Comparison of ENCODE assay signal across 1 cellular context in the genomic region with DNA sequence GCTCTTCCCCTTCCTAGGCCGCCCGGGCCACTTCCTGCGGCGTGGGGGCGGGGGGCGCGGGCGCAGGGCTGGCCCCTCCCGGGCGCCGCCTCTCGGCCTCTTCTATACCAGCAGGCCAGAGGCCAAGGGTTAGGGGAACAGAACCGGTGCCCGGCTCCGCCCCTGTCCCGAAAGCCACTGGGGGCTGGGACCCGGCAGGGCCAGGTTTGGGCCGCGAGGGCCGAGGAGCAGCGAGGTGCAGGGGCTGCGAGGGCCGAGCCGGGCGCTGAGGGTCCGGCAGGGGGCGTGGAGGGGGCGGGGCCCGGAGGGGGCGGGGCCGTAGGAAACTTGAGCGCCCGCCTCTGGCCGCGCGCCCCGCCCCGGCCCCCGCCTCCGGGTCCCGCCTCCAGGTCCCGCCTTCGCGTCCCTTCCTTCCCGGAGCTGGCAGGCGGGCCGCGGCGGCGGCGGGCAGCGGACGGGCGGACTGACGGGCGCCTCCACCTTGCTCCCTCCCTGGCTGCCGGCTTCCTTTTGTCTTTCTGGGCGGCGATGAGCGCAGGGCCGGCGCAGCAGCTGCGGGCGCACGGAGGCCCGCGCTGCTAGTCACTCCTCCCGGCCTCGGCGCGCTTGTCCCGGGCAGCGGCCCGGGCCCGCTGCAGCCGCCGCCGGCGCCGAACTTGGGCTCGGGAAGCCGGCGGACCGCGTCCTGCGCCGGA.
A peak's percentile ranks its signal among the peaks of the same experiment; 100 is the strongest.
TF ChIP-seq lines count a peak whose summit lies in the region.

A gene (plus strand): TSS at position 426 of the 695 bp plus-strand sequence. CDS start 116,854 bp downstream, outside the sequence.

TF ChIP-seq in HepG2, 621 proteins besides CTCF, POLR2A, EP300 and RAD21 (continued from another document and continues in another):
- TF ChIP-seq, protein P1, sequence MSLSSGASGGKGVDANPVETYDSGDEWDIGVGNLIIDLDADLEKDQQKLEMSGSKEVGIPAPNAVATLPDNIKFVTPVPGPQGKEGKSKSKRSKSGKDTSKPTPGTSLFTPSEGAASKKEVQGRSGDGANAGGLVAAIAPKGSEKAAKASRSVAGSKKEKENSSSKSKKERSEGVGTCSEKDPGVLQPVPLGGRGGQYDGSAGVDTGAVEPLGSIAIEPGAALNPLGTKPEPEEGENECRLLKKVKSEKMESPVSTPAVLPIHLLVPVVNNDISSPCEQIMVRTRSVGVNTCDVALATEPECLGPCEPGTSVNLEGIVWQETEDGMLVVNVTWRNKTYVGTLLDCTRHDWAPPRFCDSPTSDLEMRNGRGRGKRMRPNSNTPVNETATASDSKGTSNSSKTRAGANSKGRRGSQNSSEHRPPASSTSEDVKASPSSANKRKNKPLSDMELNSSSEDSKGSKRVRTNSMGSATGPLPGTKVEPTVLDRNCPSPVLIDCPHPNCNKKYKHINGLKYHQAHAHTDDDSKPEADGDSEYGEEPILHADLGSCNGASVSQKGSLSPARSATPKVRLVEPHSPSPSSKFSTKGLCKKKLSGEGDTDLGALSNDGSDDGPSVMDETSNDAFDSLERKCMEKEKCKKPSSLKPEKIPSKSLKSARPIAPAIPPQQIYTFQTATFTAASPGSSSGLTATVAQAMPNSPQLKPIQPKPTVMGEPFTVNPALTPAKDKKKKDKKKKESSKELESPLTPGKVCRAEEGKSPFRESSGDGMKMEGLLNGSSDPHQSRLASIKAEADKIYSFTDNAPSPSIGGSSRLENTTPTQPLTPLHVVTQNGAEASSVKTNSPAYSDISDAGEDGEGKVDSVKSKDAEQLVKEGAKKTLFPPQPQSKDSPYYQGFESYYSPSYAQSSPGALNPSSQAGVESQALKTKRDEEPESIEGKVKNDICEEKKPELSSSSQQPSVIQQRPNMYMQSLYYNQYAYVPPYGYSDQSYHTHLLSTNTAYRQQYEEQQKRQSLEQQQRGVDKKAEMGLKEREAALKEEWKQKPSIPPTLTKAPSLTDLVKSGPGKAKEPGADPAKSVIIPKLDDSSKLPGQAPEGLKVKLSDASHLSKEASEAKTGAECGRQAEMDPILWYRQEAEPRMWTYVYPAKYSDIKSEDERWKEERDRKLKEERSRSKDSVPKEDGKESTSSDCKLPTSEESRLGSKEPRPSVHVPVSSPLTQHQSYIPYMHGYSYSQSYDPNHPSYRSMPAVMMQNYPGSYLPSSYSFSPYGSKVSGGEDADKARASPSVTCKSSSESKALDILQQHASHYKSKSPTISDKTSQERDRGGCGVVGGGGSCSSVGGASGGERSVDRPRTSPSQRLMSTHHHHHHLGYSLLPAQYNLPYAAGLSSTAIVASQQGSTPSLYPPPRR (CRISPR knock-in tag; IDR thresholded peaks at IDR 0.05; ENCODE audit: borderline replicate concordance) = peak; percentile 54
- TF ChIP-seq SOX5 (CRISPR knock-in tag; IDR thresholded peaks at IDR 0.05; ENCODE audit: borderline replicate concordance) = peak; percentile 59; the same call in 1 of the 2 replicates
- TF ChIP-seq ZNF12 (CRISPR knock-in tag; IDR thresholded peaks at IDR 0.05) = peak; percentile 58; the same call in 1 of the 2 replicates
- TF ChIP-seq NPAS2 (CRISPR knock-in tag; IDR thresholded peaks at IDR 0.05; ENCODE audit: borderline replicate concordance) = no peak
- no peak for TF ChIP-seq ZZZ3 (CRISPR knock-in tag; IDR thresholded peaks at IDR 0.05; ENCODE audit: borderline replicate concordance)
- TF ChIP-seq, protein P2, sequence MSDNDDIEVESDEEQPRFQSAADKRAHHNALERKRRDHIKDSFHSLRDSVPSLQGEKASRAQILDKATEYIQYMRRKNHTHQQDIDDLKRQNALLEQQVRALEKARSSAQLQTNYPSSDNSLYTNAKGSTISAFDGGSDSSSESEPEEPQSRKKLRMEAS (IDR thresholded peaks at IDR 0.05) = peak; percentile 78; the same call in 1 of the 2 replicates
- TF ChIP-seq, protein P3, sequence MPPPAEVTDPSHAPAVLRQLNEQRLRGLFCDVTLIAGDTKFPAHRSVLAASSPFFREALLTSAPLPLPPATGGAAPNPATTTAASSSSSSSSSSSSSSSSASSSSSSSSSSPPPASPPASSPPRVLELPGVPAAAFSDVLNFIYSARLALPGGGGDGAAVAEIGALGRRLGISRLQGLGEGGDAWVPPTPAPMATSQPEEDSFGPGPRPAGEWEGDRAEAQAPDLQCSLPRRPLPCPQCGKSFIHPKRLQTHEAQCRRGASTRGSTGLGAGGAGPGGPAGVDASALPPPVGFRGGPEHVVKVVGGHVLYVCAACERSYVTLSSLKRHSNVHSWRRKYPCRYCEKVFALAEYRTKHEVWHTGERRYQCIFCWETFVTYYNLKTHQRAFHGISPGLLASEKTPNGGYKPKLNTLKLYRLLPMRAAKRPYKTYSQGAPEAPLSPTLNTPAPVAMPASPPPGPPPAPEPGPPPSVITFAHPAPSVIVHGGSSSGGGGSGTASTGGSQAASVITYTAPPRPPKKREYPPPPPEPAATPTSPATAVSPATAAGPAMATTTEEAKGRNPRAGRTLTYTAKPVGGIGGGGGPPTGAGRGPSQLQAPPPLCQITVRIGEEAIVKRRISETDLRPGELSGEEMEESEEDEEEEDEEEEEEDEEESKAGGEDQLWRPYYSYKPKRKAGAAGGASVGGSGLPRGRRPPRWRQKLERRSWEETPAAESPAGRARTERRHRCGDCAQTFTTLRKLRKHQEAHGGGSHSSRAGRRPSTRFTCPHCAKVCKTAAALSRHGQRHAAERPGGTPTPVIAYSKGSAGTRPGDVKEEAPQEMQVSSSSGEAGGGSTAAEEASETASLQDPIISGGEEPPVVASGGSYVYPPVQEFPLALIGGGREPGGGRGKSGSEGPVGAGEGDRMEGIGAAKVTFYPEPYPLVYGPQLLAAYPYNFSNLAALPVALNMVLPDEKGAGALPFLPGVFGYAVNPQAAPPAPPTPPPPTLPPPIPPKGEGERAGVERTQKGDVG (CRISPR knock-in tag; IDR thresholded peaks at IDR 0.05; ENCODE audit: borderline replicate concordance) = no peak
- TF ChIP-seq, protein P4, sequence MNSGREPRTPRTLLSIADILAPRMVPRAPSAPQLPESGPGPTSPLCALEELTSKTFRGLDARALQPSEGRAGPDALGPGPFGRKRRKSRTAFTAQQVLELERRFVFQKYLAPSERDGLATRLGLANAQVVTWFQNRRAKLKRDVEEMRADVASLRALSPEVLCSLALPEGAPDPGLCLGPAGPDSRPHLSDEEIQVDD (CRISPR knock-in tag; IDR thresholded peaks at IDR 0.05; ENCODE audit: borderline replicate concordance) = no peak
- TF ChIP-seq, protein P5, sequence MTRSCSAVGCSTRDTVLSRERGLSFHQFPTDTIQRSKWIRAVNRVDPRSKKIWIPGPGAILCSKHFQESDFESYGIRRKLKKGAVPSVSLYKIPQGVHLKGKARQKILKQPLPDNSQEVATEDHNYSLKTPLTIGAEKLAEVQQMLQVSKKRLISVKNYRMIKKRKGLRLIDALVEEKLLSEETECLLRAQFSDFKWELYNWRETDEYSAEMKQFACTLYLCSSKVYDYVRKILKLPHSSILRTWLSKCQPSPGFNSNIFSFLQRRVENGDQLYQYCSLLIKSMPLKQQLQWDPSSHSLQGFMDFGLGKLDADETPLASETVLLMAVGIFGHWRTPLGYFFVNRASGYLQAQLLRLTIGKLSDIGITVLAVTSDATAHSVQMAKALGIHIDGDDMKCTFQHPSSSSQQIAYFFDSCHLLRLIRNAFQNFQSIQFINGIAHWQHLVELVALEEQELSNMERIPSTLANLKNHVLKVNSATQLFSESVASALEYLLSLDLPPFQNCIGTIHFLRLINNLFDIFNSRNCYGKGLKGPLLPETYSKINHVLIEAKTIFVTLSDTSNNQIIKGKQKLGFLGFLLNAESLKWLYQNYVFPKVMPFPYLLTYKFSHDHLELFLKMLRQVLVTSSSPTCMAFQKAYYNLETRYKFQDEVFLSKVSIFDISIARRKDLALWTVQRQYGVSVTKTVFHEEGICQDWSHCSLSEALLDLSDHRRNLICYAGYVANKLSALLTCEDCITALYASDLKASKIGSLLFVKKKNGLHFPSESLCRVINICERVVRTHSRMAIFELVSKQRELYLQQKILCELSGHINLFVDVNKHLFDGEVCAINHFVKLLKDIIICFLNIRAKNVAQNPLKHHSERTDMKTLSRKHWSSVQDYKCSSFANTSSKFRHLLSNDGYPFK (CRISPR knock-in tag; IDR thresholded peaks at IDR 0.05; ENCODE audit: borderline replicate concordance) = no peak
- 0 out of 2 replicates have a peak, but pooled peaks have one; percentile 50 for TF ChIP-seq MEIS1 (CRISPR knock-in tag; IDR thresholded peaks at IDR 0.05; ENCODE audit: borderline replicate concordance)
- TF ChIP-seq ZSCAN25 (CRISPR knock-in tag; IDR thresholded peaks at IDR 0.05) = peak; percentile 88
- TF ChIP-seq HOXA3 (CRISPR knock-in tag; IDR thresholded peaks at IDR 0.05) = peak; percentile 84
- TF ChIP-seq ZFYVE20 (CRISPR knock-in tag; IDR thresholded peaks at IDR 0.05; ENCODE audit: borderline replicate concordance, low read depth) = no peak
- TF ChIP-seq, protein P6, sequence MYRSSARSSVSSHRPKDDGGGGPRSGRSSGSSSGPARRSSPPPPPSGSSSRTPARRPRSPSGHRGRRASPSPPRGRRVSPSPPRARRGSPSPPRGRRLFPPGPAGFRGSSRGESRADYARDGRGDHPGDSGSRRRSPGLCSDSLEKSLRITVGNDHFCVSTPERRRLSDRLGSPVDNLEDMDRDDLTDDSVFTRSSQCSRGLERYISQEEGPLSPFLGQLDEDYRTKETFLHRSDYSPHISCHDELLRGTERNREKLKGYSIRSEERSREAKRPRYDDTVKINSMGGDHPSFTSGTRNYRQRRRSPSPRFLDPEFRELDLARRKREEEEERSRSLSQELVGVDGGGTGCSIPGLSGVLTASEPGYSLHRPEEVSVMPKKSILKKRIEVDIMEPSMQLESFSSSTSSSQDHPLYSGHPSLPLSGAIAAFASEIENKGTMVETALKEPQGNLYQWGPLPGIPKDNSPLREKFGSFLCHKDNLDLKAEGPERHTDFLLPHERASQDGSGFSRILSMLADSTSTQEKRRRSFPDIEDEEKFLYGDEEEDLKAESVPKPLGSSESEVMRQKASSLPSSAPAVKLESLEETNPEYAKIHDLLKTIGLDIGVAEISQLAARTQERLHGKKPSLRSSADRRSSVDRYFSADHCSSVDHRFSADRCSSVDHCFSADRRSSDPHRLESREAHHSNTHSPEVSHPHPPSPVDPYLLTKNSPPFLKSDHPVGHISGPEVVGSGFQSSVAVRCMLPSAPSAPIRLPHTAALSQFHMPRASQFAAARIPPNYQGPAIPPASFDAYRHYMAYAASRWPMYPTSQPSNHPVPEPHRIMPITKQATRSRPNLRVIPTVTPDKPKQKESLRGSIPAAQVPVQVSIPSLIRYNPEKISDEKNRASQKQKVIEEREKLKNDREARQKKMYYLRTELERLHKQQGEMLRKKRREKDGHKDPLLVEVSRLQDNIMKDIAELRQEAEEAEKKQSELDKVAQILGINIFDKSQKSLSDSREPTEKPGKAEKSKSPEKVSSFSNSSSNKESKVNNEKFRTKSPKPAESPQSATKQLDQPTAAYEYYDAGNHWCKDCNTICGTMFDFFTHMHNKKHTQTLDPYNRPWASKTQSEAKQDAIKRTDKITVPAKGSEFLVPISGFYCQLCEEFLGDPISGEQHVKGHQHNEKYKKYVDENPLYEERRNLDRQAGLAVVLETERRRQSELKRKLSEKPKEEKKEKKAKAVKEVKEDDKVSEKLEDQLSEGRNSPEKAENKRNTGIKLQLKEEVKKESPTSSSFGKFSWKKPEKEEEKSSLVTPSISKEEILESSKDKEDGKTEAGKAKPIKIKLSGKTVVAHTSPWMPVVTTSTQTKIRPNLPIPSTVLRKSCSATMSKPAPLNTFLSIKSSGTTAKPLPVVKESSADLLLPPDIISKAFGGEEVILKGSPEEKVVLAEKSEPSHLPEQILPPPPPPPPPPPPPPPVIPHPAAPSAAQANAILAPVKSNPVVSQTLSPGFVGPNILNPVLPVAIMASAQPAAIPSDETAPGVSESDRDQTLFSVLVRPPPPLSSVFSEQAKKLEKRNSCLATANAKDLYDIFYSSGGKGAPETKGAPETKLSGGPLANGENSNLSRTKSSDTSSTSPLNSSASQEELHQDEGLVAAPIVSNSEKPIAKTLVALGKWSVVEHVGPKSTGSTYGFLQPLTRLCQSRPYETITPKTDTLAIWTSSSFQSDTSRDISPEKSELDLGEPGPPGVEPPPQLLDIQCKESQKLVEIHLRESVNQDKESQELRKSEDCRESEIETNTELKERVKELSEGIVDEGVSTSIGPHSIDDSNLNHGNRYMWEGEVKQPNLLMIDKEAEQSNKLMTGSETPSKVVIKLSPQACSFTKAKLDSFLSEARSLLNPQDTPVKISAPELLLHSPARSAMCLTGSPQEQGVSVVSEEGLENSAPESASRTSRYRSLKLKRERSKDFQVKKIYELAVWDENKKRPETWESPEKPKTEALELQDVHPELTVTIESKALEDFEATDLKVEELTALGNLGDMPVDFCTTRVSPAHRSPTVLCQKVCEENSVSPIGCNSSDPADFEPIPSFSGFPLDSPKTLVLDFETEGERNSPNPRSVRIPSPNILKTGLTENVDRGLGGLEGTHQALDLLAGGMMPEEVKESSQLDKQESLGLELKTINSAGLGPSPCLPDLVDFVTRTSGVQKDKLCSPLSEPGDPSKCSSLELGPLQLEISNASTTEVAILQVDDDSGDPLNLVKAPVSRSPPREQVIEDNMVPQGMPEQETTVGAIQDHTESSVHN (CRISPR knock-in tag; IDR thresholded peaks at IDR 0.05) = no peak
- no peak for TF ChIP-seq ZNF33B (CRISPR knock-in tag; IDR thresholded peaks at IDR 0.05)
- TF ChIP-seq NR3C1 (CRISPR knock-in tag; IDR thresholded peaks at IDR 0.05) = no peak
- peak; percentile 91 for TF ChIP-seq SALL1 (CRISPR knock-in tag; IDR thresholded peaks at IDR 0.05)
- TF ChIP-seq, protein P7, sequence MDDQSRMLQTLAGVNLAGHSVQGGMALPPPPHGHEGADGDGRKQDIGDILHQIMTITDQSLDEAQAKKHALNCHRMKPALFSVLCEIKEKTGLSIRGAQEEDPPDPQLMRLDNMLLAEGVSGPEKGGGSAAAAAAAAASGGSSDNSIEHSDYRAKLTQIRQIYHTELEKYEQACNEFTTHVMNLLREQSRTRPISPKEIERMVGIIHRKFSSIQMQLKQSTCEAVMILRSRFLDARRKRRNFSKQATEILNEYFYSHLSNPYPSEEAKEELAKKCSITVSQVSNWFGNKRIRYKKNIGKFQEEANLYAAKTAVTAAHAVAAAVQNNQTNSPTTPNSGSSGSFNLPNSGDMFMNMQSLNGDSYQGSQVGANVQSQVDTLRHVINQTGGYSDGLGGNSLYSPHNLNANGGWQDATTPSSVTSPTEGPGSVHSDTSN (CRISPR knock-in tag; IDR thresholded peaks at IDR 0.05; ENCODE audit: borderline replicate concordance) = no peak
- TF ChIP-seq, protein P8, sequence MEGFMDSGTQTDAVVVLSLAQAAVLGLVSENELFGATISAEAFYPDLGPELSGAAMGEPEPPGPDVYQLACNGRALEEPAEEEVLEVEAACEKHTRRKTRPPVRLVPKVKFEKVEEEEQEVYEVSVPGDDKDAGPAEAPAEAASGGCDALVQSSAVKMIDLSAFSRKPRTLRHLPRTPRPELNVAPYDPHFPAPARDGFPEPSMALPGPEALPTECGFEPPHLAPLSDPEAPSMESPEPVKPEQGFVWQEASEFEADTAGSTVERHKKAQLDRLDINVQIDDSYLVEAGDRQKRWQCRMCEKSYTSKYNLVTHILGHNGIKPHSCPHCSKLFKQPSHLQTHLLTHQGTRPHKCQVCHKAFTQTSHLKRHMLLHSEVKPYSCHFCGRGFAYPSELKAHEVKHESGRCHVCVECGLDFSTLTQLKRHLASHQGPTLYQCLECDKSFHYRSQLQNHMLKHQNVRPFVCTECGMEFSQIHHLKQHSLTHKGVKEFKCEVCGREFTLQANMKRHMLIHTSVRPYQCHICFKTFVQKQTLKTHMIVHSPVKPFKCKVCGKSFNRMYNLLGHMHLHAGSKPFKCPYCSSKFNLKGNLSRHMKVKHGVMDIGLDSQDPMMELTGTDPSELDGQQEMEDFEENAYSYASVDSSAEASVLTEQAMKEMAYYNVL (CRISPR knock-in tag; IDR thresholded peaks at IDR 0.05; ENCODE audit: borderline replicate concordance) = 0 out of 2 replicates have a peak, but pooled peaks have one; percentile 10
- no peak for TF ChIP-seq ZNF230 (CRISPR knock-in tag; IDR thresholded peaks at IDR 0.05)
- no peak; the same call in 1 of the 2 replicates for TF ChIP-seq ZNF709 (CRISPR knock-in tag; IDR thresholded peaks at IDR 0.05)
